In genomic region chr13:44277459-44277858, GRCh38 we compare ENCODE assay signal across 22 cellular contexts.
DNase-seq lines count a peak whose midpoint lies in the region; ATAC-seq, FAIRE-seq and TF ChIP-seq lines count a peak whose summit lies in the region.
"Had no signal": no experiment of that assay in that cellular context is flagged by ENCODE, and none has a peak within 500 bp of the region (broad histone marks: within the 10 kb centered on the region; RNA-seq: fewer than 3 reads in every experiment).

No MANE protein-coding gene starts in this region.

- H3F3A ChIP-seq in PC-3 (ENCODE audit: low read length, unreplicated experiment), result no peaks in the 10 kb centered on the region

- no peak overlapping the region for H3K4me3 Mint-ChIP-seq in activated naive CD8-positive, alpha-beta T cell
- H3K4me3 Mint-ChIP-seq in activated naive CD8-positive, alpha-beta T cell treated with anti-CD3 and anti-CD28 coated beads, Interleukin-2, amount 50 U/mL, for 24 hours, result no peak overlapping the region
- H3K4me3 Mint-ChIP-seq: H9 had no signal

- no TSS peak for BruUV-seq in PC-3 (replicated peaks; lab: Mats Ljungman, UMichigan)

- H3K4me3 ChIP-seq in PC-3 (ENCODE audit: low read length) (no peak overlapping the region), right lobe of liver (no peak overlapping the region), kidney (ENCODE audit: low read length in 2 of 2) (no peak overlapping the region), H7 (ENCODE audit: insufficient read depth, low read depth, low read length) (no peak overlapping the region)
- H3K4me3 ChIP-seq: MG63 had no signal

- H3K4me1 Mint-ChIP-seq in activated naive CD8-positive, alpha-beta T cell (ENCODE audit: low read depth), result peaks cover 54% of the 10 kb centered on the region
- H3K4me1 Mint-ChIP-seq in activated naive CD8-positive, alpha-beta T cell treated with anti-CD3 and anti-CD28 coated beads, Interleukin-2, amount 50 U/mL, for 24 hours, result peaks cover 55% of the 10 kb centered on the region

- H3K79me2 ChIP-seq in PC-3 (ENCODE audit: low read length), result no peaks in the 10 kb centered on the region

- no peaks in the 10 kb centered on the region for H3K9me3 Mint-ChIP-seq in activated naive CD8-positive, alpha-beta T cell (ENCODE audit: low read depth)
- peaks cover 9% of the 10 kb centered on the region for H3K9me3 Mint-ChIP-seq in activated naive CD8-positive, alpha-beta T cell treated with anti-CD3 and anti-CD28 coated beads, Interleukin-2, amount 50 U/mL, for 24 hours
- H3K9me3 Mint-ChIP-seq: H9 had no signal

- 0 out of 2 replicates have a peak overlapping the region, but pooled peaks have one; percentile 5 for H3K27ac ChIP-seq in PC-3 (ENCODE audit: low read length)
- peak overlapping the region in 2 of 3 donors; percentile 61 to 63 for H3K27ac ChIP-seq in right lobe of liver
- H3K27ac ChIP-seq in kidney (ENCODE audit: low read depth in 2 of 2, low read length in 2 of 2), result no peak overlapping the region
- H3K27ac ChIP-seq: HL-60 had no signal

- no peak for ATAC-seq in activated naive CD8-positive, alpha-beta T cell treated with anti-CD3 and anti-CD28 coated beads, Interleukin-2, amount 50 U/mL, for 24 hours
- ATAC-seq in PC-3, result no peak
- no peak for ATAC-seq in right lobe of liver
- ATAC-seq in HG03571 (IDR thresholded peaks at IDR 0.05; ENCODE audit: unreplicated experiment), result no peak

- no peak overlapping the region for H3K4me2 ChIP-seq in PC-3 (ENCODE audit: low read length)
- H3K4me2 ChIP-seq: SK-N-SH had no signal

- TF ChIP-seq POLR2A in right lobe of liver (IDR thresholded peaks at IDR 0.05), result no peak

- DNase-seq in activated naive CD8-positive, alpha-beta T cell treated with anti-CD3 and anti-CD28 coated beads, Interleukin-2, amount 50 U/mL, for 24 hours, result no peak
- DNase-seq in PC-3 (no peak), right lobe of liver (no peak), kidney (no peak), H7 (no peak)
- no peak for DNase-seq in activated CD4-positive, alpha-beta T cell treated with anti-CD3 and anti-CD28 coated beads, Interleukin-2, amount 50 U/mL, for 4 hours
- DNase-seq: 8988T, C1 segment of cervical spinal cord, DMS79 treated with DMSO at 0.1 percent for 48 hours, H9, Kasumi-1, MG63, NCI-H1048, NCI-H1436, NCI-H2029, NCI-H774, SHP77 treated with DMSO at 0.1 percent for 48 hours, SK-N-SH had no signal

- peak overlapping the region; percentile 70 for H3K27ac Mint-ChIP-seq in activated naive CD8-positive, alpha-beta T cell
- no peak overlapping the region for H3K27ac Mint-ChIP-seq in activated naive CD8-positive, alpha-beta T cell treated with anti-CD3 and anti-CD28 coated beads, Interleukin-2, amount 50 U/mL, for 24 hours
- H3K27ac Mint-ChIP-seq: H9 had no signal

- H3K27me3 Mint-ChIP-seq in activated naive CD8-positive, alpha-beta T cell, result peaks cover 5% of the 10 kb centered on the region
- H3K27me3 Mint-ChIP-seq in activated naive CD8-positive, alpha-beta T cell treated with anti-CD3 and anti-CD28 coated beads, Interleukin-2, amount 50 U/mL, for 24 hours, result peaks cover 3% of the 10 kb centered on the region

- H3K36me3 ChIP-seq in PC-3 (ENCODE audit: low read depth, low read length), result no peaks in the 10 kb centered on the region
- no peaks in the 10 kb centered on the region for H3K36me3 ChIP-seq in right lobe of liver
- no peaks in the 10 kb centered on the region for H3K36me3 ChIP-seq in kidney (ENCODE audit: control insufficient read depth in 1 of 2, insufficient read depth in 2 of 2, low read length in 2 of 2)
- no peaks in the 10 kb centered on the region for H3K36me3 ChIP-seq in H7 (replicated peaks; ENCODE audit: control insufficient read depth, insufficient read depth, low read length)
- H3K36me3 ChIP-seq: MG63 had no signal

- H3K9ac ChIP-seq in PC-3 (ENCODE audit: low read length) (no peak overlapping the region), kidney (ENCODE audit: low read length in 2 of 2) (no peak overlapping the region)
- H3K9ac ChIP-seq: SK-N-SH had no signal

- peaks cover 14% of the 10 kb centered on the region for H3K36me3 Mint-ChIP-seq in activated naive CD8-positive, alpha-beta T cell
- H3K36me3 Mint-ChIP-seq in activated naive CD8-positive, alpha-beta T cell treated with anti-CD3 and anti-CD28 coated beads, Interleukin-2, amount 50 U/mL, for 24 hours (ENCODE audit: low read depth), result no peaks in the 10 kb centered on the region

- no peaks in the 10 kb centered on the region for H3K27me3 ChIP-seq in PC-3 (ENCODE audit: low read length)
- no peaks in the 10 kb centered on the region for H3K27me3 ChIP-seq in right lobe of liver
- H3K27me3 ChIP-seq in H7 (ENCODE audit: control insufficient read depth, insufficient read depth, low read length), result no peaks in the 10 kb centered on the region
- H3K27me3 ChIP-seq: MG63 had no signal

- H2AFZ ChIP-seq in PC-3 (ENCODE audit: low read length), result no peak overlapping the region

- H4K20me1 ChIP-seq in PC-3 (ENCODE audit: low read length), result no peaks in the 10 kb centered on the region

- WGBS in right lobe of liver (ENCODE audit: insufficient coverage, low coverage, low lambda C conversion rate, missing lambda C conversion rate), result 90% methylated on average over 1 of the region's 1 CpG

- no peaks in the 10 kb centered on the region for H3K9me3 ChIP-seq in PC-3 (ENCODE audit: low read length)
- no peaks in the 10 kb centered on the region for H3K9me3 ChIP-seq in right lobe of liver
- H3K9me3 ChIP-seq in kidney (ENCODE audit: control insufficient read depth in 1 of 2, low read length in 2 of 2), result no peaks in the 10 kb centered on the region
- H3K9me3 ChIP-seq: MG63, SK-N-SH had no signal

- FAIRE-seq in kidney (lab: Jason Lieb, UNC), result no peak
- FAIRE-seq: G401.6 had no signal

- POLR2A ChIA-PET in PC-3 (lab: Charles Lee; ENCODE audit: unreplicated experiment), result no interaction called here

- CTCF ChIA-PET in PC-3 (lab: Charles Lee), result no interaction called here

- TF ChIP-seq CTCF in PC-3 (conservative IDR thresholded peaks at IDR 0.05; ENCODE audit: low read depth, low read length) (no peak), right lobe of liver (IDR thresholded peaks at IDR 0.05) (no peak), kidney (IDR thresholded peaks at IDR 0.05; ENCODE audit: borderline replicate concordance, extremely low read depth, insufficient read depth) (no peak)

- H3K4me1 ChIP-seq in PC-3 (ENCODE audit: insufficient read depth, low read length) (peaks cover 32% of the 10 kb centered on the region), right lobe of liver (peaks cover 0 to 30% (median 5%) of the 10 kb centered on the region in 4 donors), kidney (ENCODE audit: control insufficient read depth in 1 of 2, insufficient read depth in 1 of 2, low read depth in 1 of 2, low read length in 2 of 2) (peaks cover 16 to 20% of the 10 kb centered on the region in 2 donors)

- no peaks in the 10 kb centered on the region for H3K9me2 ChIP-seq in PC-3 (replicated peaks; ENCODE audit: low read length)
- H3K9me2 ChIP-seq: SK-N-SH had no signal

- intact Hi-C loops in PC-3 (cut with micrococcal nuclease), result no loop called here
- intact Hi-C loops in right lobe of liver (cut with DNase I), result no loop called here
- intact Hi-C loops in kidney (cut with DNase I), result no loop called here

Comparison
In these comparisons a context has a peak if more than half of its experiments do, and no peak if none do; other contexts are left out.
1. H3K27ac ChIP-seq: peak in PC-3 (single experiment) and right lobe of liver (2 of 3); none in kidney (0 of 2).